2 cellular contexts compared by ENCODE assay signal in genomic region chr6:121354764-121355163, GRCh38.
TF ChIP-seq lines count a peak whose summit lies in the region.

No MANE protein-coding gene starts in this region.

TF ChIP-seq in HCT116, 20 proteins besides CTCF, POLR2A, EP300 and RAD21 (continued from another document):
- TF ChIP-seq, protein P1, sequence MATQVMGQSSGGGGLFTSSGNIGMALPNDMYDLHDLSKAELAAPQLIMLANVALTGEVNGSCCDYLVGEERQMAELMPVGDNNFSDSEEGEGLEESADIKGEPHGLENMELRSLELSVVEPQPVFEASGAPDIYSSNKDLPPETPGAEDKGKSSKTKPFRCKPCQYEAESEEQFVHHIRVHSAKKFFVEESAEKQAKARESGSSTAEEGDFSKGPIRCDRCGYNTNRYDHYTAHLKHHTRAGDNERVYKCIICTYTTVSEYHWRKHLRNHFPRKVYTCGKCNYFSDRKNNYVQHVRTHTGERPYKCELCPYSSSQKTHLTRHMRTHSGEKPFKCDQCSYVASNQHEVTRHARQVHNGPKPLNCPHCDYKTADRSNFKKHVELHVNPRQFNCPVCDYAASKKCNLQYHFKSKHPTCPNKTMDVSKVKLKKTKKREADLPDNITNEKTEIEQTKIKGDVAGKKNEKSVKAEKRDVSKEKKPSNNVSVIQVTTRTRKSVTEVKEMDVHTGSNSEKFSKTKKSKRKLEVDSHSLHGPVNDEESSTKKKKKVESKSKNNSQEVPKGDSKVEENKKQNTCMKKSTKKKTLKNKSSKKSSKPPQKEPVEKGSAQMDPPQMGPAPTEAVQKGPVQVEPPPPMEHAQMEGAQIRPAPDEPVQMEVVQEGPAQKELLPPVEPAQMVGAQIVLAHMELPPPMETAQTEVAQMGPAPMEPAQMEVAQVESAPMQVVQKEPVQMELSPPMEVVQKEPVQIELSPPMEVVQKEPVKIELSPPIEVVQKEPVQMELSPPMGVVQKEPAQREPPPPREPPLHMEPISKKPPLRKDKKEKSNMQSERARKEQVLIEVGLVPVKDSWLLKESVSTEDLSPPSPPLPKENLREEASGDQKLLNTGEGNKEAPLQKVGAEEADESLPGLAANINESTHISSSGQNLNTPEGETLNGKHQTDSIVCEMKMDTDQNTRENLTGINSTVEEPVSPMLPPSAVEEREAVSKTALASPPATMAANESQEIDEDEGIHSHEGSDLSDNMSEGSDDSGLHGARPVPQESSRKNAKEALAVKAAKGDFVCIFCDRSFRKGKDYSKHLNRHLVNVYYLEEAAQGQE (IDR thresholded peaks at IDR 0.05; ENCODE audit: low read depth) = no peak
- no peak for TF ChIP-seq EGR1 (IDR thresholded peaks at IDR 0.05; ENCODE audit: low read depth)
- no peak for TF ChIP-seq ZNF274 (IDR thresholded peaks at IDR 0.05; ENCODE audit: low read depth, low read length)
- no peak for TF ChIP-seq ELF1 (IDR thresholded peaks at IDR 0.05; ENCODE audit: borderline replicate concordance, low read depth)
- TF ChIP-seq SIN3A (IDR thresholded peaks at IDR 0.05; ENCODE audit: low read depth) = no peak
- no peak for TF ChIP-seq ATF3 (IDR thresholded peaks at IDR 0.05)
- TF ChIP-seq, protein P2, sequence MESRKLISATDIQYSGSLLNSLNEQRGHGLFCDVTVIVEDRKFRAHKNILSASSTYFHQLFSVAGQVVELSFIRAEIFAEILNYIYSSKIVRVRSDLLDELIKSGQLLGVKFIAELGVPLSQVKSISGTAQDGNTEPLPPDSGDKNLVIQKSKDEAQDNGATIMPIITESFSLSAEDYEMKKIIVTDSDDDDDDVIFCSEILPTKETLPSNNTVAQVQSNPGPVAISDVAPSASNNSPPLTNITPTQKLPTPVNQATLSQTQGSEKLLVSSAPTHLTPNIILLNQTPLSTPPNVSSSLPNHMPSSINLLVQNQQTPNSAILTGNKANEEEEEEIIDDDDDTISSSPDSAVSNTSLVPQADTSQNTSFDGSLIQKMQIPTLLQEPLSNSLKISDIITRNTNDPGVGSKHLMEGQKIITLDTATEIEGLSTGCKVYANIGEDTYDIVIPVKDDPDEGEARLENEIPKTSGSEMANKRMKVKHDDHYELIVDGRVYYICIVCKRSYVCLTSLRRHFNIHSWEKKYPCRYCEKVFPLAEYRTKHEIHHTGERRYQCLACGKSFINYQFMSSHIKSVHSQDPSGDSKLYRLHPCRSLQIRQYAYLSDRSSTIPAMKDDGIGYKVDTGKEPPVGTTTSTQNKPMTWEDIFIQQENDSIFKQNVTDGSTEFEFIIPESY (IDR thresholded peaks at IDR 0.05; ENCODE audit: extremely low read depth, insufficient replicate concordance, low read length) = no peak
- no peak for TF ChIP-seq ZFX (IDR thresholded peaks at IDR 0.05)
- no peak for TF ChIP-seq SRF (IDR thresholded peaks at IDR 0.05; ENCODE audit: low read depth)
- no peak for TF ChIP-seq TCF7L2 (IDR thresholded peaks at IDR 0.05; ENCODE audit: borderline replicate concordance, extremely low read depth, insufficient read depth, insufficient read length)
- TF ChIP-seq FOSL1 (IDR thresholded peaks at IDR 0.05; ENCODE audit: low read depth) = no peak
- no peak for TF ChIP-seq EZH2phosphoT487 (IDR thresholded peaks at IDR 0.05; ENCODE audit: borderline replicate concordance)
- TF ChIP-seq YY1 (IDR thresholded peaks at IDR 0.05; ENCODE audit: extremely low read depth, insufficient replicate concordance, low read depth, low read length) = no peak
- TF ChIP-seq POLR2AphosphoS5 (IDR thresholded peaks at IDR 0.05; ENCODE audit: low read depth, low read length) = no peak
- no peak for TF ChIP-seq CBX3 (IDR thresholded peaks at IDR 0.05; ENCODE audit: low read depth)
- TF ChIP-seq SP1 (IDR thresholded peaks at IDR 0.05; ENCODE audit: low read depth) = no peak

TF ChIP-seq in HepG2, 621 proteins besides CTCF, POLR2A, EP300 and RAD21 (continued from another document):
- TF ChIP-seq MYC (CRISPR knock-in tag; IDR thresholded peaks at IDR 0.05; ENCODE audit: borderline replicate concordance) = no peak
- no peak for TF ChIP-seq KDM5B (CRISPR knock-in tag; IDR thresholded peaks at IDR 0.05; ENCODE audit: borderline replicate concordance)
- TF ChIP-seq SALL2 (CRISPR knock-in tag; IDR thresholded peaks at IDR 0.05) = no peak
- TF ChIP-seq, protein P3, sequence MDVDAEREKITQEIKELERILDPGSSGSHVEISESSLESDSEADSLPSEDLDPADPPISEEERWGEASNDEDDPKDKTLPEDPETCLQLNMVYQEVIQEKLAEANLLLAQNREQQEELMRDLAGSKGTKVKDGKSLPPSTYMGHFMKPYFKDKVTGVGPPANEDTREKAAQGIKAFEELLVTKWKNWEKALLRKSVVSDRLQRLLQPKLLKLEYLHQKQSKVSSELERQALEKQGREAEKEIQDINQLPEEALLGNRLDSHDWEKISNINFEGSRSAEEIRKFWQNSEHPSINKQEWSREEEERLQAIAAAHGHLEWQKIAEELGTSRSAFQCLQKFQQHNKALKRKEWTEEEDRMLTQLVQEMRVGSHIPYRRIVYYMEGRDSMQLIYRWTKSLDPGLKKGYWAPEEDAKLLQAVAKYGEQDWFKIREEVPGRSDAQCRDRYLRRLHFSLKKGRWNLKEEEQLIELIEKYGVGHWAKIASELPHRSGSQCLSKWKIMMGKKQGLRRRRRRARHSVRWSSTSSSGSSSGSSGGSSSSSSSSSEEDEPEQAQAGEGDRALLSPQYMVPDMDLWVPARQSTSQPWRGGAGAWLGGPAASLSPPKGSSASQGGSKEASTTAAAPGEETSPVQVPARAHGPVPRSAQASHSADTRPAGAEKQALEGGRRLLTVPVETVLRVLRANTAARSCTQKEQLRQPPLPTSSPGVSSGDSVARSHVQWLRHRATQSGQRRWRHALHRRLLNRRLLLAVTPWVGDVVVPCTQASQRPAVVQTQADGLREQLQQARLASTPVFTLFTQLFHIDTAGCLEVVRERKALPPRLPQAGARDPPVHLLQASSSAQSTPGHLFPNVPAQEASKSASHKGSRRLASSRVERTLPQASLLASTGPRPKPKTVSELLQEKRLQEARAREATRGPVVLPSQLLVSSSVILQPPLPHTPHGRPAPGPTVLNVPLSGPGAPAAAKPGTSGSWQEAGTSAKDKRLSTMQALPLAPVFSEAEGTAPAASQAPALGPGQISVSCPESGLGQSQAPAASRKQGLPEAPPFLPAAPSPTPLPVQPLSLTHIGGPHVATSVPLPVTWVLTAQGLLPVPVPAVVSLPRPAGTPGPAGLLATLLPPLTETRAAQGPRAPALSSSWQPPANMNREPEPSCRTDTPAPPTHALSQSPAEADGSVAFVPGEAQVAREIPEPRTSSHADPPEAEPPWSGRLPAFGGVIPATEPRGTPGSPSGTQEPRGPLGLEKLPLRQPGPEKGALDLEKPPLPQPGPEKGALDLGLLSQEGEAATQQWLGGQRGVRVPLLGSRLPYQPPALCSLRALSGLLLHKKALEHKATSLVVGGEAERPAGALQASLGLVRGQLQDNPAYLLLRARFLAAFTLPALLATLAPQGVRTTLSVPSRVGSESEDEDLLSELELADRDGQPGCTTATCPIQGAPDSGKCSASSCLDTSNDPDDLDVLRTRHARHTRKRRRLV (CRISPR knock-in tag; IDR thresholded peaks at IDR 0.05) = no peak
- no peak for TF ChIP-seq ZFP41 (CRISPR knock-in tag; IDR thresholded peaks at IDR 0.05; ENCODE audit: borderline replicate concordance)
- TF ChIP-seq GATAD2A (CRISPR knock-in tag; IDR thresholded peaks at IDR 0.05) = no peak
- no peak for TF ChIP-seq CC2D1A (CRISPR knock-in tag; IDR thresholded peaks at IDR 0.05)
- TF ChIP-seq SRSF9 (IDR thresholded peaks at IDR 0.05; ENCODE audit: borderline replicate concordance, insufficient read depth, low read depth, low read length, poor library complexity, severe bottlenecking) = no peak
- no peak for TF ChIP-seq IKZF4 (CRISPR knock-in tag; IDR thresholded peaks at IDR 0.05; ENCODE audit: borderline replicate concordance, low read depth, not compliant biosample characterization)
- TF ChIP-seq ZFP1 (CRISPR knock-in tag; IDR thresholded peaks at IDR 0.05) = no peak
- TF ChIP-seq PPARG (CRISPR knock-in tag; conservative IDR thresholded peaks at IDR 0.05) = no peak
- no peak for TF ChIP-seq NCOA2 (CRISPR knock-in tag; IDR thresholded peaks at IDR 0.05)
- TF ChIP-seq, protein P4, sequence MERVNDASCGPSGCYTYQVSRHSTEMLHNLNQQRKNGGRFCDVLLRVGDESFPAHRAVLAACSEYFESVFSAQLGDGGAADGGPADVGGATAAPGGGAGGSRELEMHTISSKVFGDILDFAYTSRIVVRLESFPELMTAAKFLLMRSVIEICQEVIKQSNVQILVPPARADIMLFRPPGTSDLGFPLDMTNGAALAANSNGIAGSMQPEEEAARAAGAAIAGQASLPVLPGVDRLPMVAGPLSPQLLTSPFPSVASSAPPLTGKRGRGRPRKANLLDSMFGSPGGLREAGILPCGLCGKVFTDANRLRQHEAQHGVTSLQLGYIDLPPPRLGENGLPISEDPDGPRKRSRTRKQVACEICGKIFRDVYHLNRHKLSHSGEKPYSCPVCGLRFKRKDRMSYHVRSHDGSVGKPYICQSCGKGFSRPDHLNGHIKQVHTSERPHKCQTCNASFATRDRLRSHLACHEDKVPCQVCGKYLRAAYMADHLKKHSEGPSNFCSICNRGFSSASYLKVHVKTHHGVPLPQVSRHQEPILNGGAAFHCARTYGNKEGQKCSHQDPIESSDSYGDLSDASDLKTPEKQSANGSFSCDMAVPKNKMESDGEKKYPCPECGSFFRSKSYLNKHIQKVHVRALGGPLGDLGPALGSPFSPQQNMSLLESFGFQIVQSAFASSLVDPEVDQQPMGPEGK (CRISPR knock-in tag; IDR thresholded peaks at IDR 0.05) = no peak
- no peak for TF ChIP-seq MXD1 (CRISPR knock-in tag; IDR thresholded peaks at IDR 0.05)
- no peak for TF ChIP-seq GLI4 (CRISPR knock-in tag; IDR thresholded peaks at IDR 0.05; ENCODE audit: borderline replicate concordance)
TF ChIP-seq in HepG2: peak in this region for 0.
